15 cellular contexts compared by ENCODE assay signal in the genomic region with DNA sequence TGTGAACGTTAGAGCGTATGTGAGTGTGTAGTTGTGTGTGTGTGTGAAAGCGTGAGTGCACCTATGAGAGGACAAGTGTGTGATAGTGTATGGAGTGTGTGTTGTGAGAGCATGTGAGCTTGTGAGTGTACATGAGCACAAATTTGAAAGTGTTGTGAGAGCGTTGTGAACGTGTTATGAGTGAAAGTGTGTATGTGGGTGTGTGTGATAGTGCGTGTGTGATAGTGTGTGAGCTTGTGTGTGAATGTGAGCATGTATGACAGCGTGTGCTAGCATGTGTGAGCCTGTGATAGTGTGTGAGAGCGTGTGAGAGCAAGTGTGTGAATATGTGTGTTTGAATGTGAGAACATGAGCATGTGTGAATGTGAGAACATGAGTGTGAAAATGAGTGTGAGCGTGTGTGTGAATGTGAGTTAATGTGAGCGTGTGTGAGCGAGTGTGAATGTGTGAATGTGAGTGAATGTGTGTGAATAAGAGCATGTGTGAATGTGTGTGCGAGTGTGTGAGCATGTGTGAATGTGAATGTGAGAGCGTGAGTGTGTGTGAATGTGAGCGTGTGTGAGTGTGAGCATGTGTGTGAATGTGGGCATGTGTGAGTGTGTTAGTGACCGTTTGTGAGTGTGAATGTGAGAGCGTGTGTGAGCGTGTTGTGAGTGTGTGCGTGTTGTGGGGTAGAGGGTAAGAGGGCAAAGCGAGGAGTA. TPM values are rescaled to one million over a fixed set of nuclear protein-coding genes. Genes with fewer than 3 reads are reported as not detected.
DNase-seq lines count a peak whose midpoint lies in the region; ATAC-seq, FAIRE-seq and TF ChIP-seq lines count a peak whose summit lies in the region.
"Had no signal": no experiment of that assay in that cellular context is flagged by ENCODE, and none has a peak within 500 bp of the region (broad histone marks: within the 10 kb centered on the region; RNA-seq: fewer than 3 reads in every experiment).

No MANE protein-coding gene starts in this region.

- peak overlapping the region; percentile 42 for H2AK5ac ChIP-seq in neuronal stem cell (ENCODE audit: low read depth, low read length)

- H4K20me1 ChIP-seq in GM12878 (ENCODE audit: control insufficient read depth, insufficient read depth): no peaks in the 10 kb centered on the region

- peak overlapping the region; percentile 32 for H4K8ac ChIP-seq in neuronal stem cell (ENCODE audit: low read depth, low read length)

- in situ Hi-C loops in GM12878 (cut with MboI): no loop called here

- H3K27me3 ChIP-seq in GM12878 (replicated peaks in 1 of 2; ENCODE audit: control insufficient read depth in 2 of 2, insufficient read depth in 2 of 2, low read length in 1 of 2): no peaks in the 10 kb centered on the region
- H3K27me3 ChIP-seq in neuronal stem cell (ENCODE audit: control insufficient read depth in 3 of 3, insufficient read depth in 3 of 3, low read depth in 1 of 3, low read length in 3 of 3): no peaks in the 10 kb centered on the region
- no peaks in the 10 kb centered on the region for H3K27me3 ChIP-seq in gastroesophageal sphincter

- peak overlapping the region; percentile 11 for H3K14ac ChIP-seq in neuronal stem cell (ENCODE audit: low read length)

- peaks cover 8% of the 10 kb centered on the region; the same call in 1 of the 2 replicates for H3K4me1 ChIP-seq in GM12878 (ENCODE audit: control insufficient read depth, insufficient read depth, low read length)
- peaks cover 0 to 19% of the 10 kb centered on the region in 2 donors for H3K4me1 ChIP-seq in neuronal stem cell (ENCODE audit: control insufficient read depth in 2 of 2, insufficient read depth in 1 of 2, low read depth in 1 of 2, low read length in 2 of 2)
- H3K4me1 ChIP-seq in gastroesophageal sphincter: no peaks in the 10 kb centered on the region

- TF ChIP-seq POLR2A in GM12878 (IDR thresholded peaks at IDR 0.05; ENCODE audit: low read depth, low read length): no peak
- no peak for TF ChIP-seq POLR2A in gastroesophageal sphincter (IDR thresholded peaks at IDR 0.05)

- peak overlapping the region; percentile 34 for H3K23ac ChIP-seq in neuronal stem cell (ENCODE audit: low read depth, low read length, poor library complexity)

- no peak overlapping the region for H3K4me2 ChIP-seq in GM12878 (ENCODE audit: control insufficient read depth, insufficient read depth)
- no peak overlapping the region for H3K4me2 ChIP-seq in neuronal stem cell (ENCODE audit: insufficient read depth, low read length, poor library complexity, severe bottlenecking)
- H3K4me2 ChIP-seq: GM23338 had no signal

- SMC1A ChIA-PET in GM12878 (lab: Charles Lee; ENCODE audit: uncharacterized antibody, unreplicated experiment): interaction anchor here (1.5 kb wide), 1 partner anchor 10 kb away, joined by 3 read pairs; no protein-coding TSS in a partner anchor

- TF ChIP-seq CTCF in GM12878 (IDR thresholded peaks at IDR 0.05 in 2 of 3, conservative IDR thresholded peaks at IDR 0.05 in 1 of 3; ENCODE audit: control insufficient read depth in 2 of 3, extremely low read depth in 1 of 3, insufficient read depth in 1 of 3, low read depth in 3 of 3, low read length in 3 of 3): no peak
- no peak for TF ChIP-seq CTCF in gastroesophageal sphincter (IDR thresholded peaks at IDR 0.05)

- H3K36me3 ChIP-seq in GM12878 (ENCODE audit: control insufficient read depth in 2 of 2, insufficient read depth in 2 of 2, low read length in 1 of 2): peaks cover 2 to 11% of the 10 kb centered on the region in 2 experiments; a peak in 2 of 4 replicates
- peaks cover 8 to 10% of the 10 kb centered on the region in 2 donors for H3K36me3 ChIP-seq in neuronal stem cell (replicated peaks in 1 of 2; ENCODE audit: control insufficient read depth in 2 of 2, insufficient read depth in 2 of 2, low read length in 2 of 2)
- peaks cover 0 to 34% of the 10 kb centered on the region in 2 donors for H3K36me3 ChIP-seq in gastroesophageal sphincter

- DNase-seq in HEK293T (ENCODE audit: extremely low spot score): no peak
- no peak for DNase-seq in GM12878 (ENCODE audit: low read depth, low spot score)
- no peak for DNase-seq in neuronal stem cell (ENCODE audit: low spot score)
- no peak for DNase-seq in activated effector memory CD4-positive, alpha-beta T cell treated with anti-CD3 and anti-CD28 coated beads, Interleukin-2, amount 50 U/mL, for 16 hours
- DNase-seq in NCI-H1930 (lab: John Stamatoyannopoulos, UW): no peak
- DNase-seq in GDM1 (lab: John Stamatoyannopoulos, UW): no peak
- DNase-seq: CD8-positive, alpha-beta T cell; COR-L47; DND-41; GF-D8; H9; HFFc6; KBM-7 had no signal

- intact Hi-C loops in GM12878 (cut with micrococcal nuclease; ENCODE audit: unreplicated experiment): no loop called here

- no peak for TF ChIP-seq RAD21 in GM12878 (IDR thresholded peaks at IDR 0.05; ENCODE audit: insufficient read depth, low read depth, low read length)

- 93% methylated on average over 19 of the region's 19 CpGs for WGBS in GM12878 (ENCODE audit: insufficient coverage, insufficient replicate concordance, low lambda C conversion rate, missing lambda C conversion rate)
- 100% methylated on average over 7 to 17 of the region's 19 CpGs for WGBS in neuronal stem cell (ENCODE audit: extremely low coverage in 2 of 2, insufficient read length in 2 of 2, insufficient replicate concordance in 1 of 2), 2 donors
- WGBS in gastroesophageal sphincter (ENCODE audit: low coverage in 1 of 2), 2 donors: 85% methylated on average over 19 of the region's 19 CpGs

- TF ChIP-seq EP300 in GM12878 (IDR thresholded peaks at IDR 0.05; ENCODE audit: borderline replicate concordance in 1 of 2, control insufficient read depth in 1 of 2, low read depth in 2 of 2, low read length in 2 of 2): no peak
- TF ChIP-seq EP300 in gastroesophageal sphincter (IDR thresholded peaks at IDR 0.05): no peak

- H3K9me3 ChIP-seq in GM12878 (replicated peaks; ENCODE audit: control insufficient read depth, insufficient read depth, low read length) (no peaks in the 10 kb centered on the region; the same call in 1 of the 3 replicates), neuronal stem cell (replicated peaks in 1 of 2; ENCODE audit: control insufficient read depth in 2 of 2, insufficient read depth in 1 of 2, low read depth in 1 of 2, low read length in 2 of 2) (peaks cover 11 to 13% of the 10 kb centered on the region in 2 donors), gastroesophageal sphincter (no peaks in the 10 kb centered on the region)

- H3K79me1 ChIP-seq in neuronal stem cell (ENCODE audit: low read depth, low read length): peaks cover 3% of the 10 kb centered on the region

- H2BK12ac ChIP-seq in neuronal stem cell (ENCODE audit: low read length): peak overlapping the region; percentile 91

- H2AFZ ChIP-seq in GM12878 (ENCODE audit: control insufficient read depth, low read depth, low read length): no peak overlapping the region
- H2AFZ ChIP-seq in neuronal stem cell (ENCODE audit: low read length): no peak overlapping the region
- H2AFZ ChIP-seq: GM23338 had no signal

- no peak overlapping the region for H3K4me3 ChIP-seq in GM12878
- H3K4me3 ChIP-seq in neuronal stem cell (ENCODE audit: low read length in 2 of 2): peak overlapping the region in 1 of 2 donors; percentile 40
- no peak overlapping the region for H3K4me3 ChIP-seq in gastroesophageal sphincter
- H3K4me3 ChIP-seq: GM23338 had no signal

- H3K18ac ChIP-seq in neuronal stem cell (ENCODE audit: low read length): peak overlapping the region; percentile 76

- peak overlapping the region; percentile 11 for H2BK15ac ChIP-seq in neuronal stem cell (ENCODE audit: low read length)

- no peak overlapping the region for H3K27ac ChIP-seq in GM12878 (ENCODE audit: control insufficient read depth, insufficient read depth)
- H3K27ac ChIP-seq in neuronal stem cell (replicated peaks; ENCODE audit: low read length): peak overlapping the region; percentile 69
- no peak overlapping the region for H3K27ac ChIP-seq in gastroesophageal sphincter

- no peak overlapping the region for H3K9ac ChIP-seq in GM12878 (ENCODE audit: control insufficient read depth, insufficient read depth, low read length)
- H3K9ac ChIP-seq in neuronal stem cell (ENCODE audit: low read depth, low read length, poor library complexity): peak overlapping the region; percentile 38

- RAD21 ChIA-PET in GM12878 (lab: Charles Lee; ENCODE audit: unreplicated experiment): no interaction called here

- peaks cover 11% of the 10 kb centered on the region for H3K79me2 ChIP-seq in GM12878 (ENCODE audit: control insufficient read depth, insufficient read depth, low read length)

- POLR2A ChIA-PET in HEK293T (lab: Yijun Ruan, JAX) (no interaction called here), GM12878 (lab: Charles Lee) (interaction anchor here (0.6 to 1.0 kb wide), 2 partner anchors 7 to 32 kb away, joined by 4 read pairs; no protein-coding TSS in a partner anchor)

- H3K4ac ChIP-seq in neuronal stem cell (ENCODE audit: low read length): no peak overlapping the region

- CTCF ChIA-PET in HEK293T (lab: Yijun Ruan, JAX) (no interaction called here), GM12878 (lab: Yijun Ruan, JAX) (no interaction called here)

- peak overlapping the region; percentile 46 for H2BK5ac ChIP-seq in neuronal stem cell (ENCODE audit: low read length)

- no peak overlapping the region for H4K91ac ChIP-seq in neuronal stem cell (ENCODE audit: low read depth, low read length, poor library complexity)

- FAIRE-seq in GM12878 (lab: Jason Lieb, UNC): no peak

- no TSS peak for BruUV-seq in GM12878 (replicated peaks; lab: Mats Ljungman, UMichigan)

- ATAC-seq in GM12878 (no peak), gastroesophageal sphincter (no peak)
- ATAC-seq: CD8-positive, alpha-beta T cell; GM23338 had no signal

- H2BK120ac ChIP-seq in neuronal stem cell (ENCODE audit: low read depth, low read length): no peak overlapping the region

RNA-seq across cellular contexts. Expression of a gene that starts 25.0 kb away (rescaled TPM):
- 11.1 and 12.0 TPM in 2 replicates for total RNA-seq in GM12878 (2013; cell fraction: nucleolus; rRNA removed)
- total RNA-seq in GM12878 (2014; rRNA removed): 21.3 and 26.6 TPM in 2 replicates
- total RNA-seq in GM12878 (2014; rRNA removed; fragmentation: Illumina TruSeq; extraction: Trizol): 23.5 and 24.7 TPM in 2 replicates
- total RNA-seq in GM12878 (2021): 21.7 and 22.5 TPM in 2 replicates
- 25.6 TPM for polyA plus RNA-seq in GM12878 (2011; ENCODE audit: low read depth)
- polyA plus RNA-seq in GM12878 (2011; rRNA removed): 39.9 and 58.5 TPM in 2 replicates
- 23.2 and 27.7 TPM in 2 replicates for polyA plus RNA-seq in GM12878 (2011; cell fraction: cytosol; rRNA removed)
- 12.5 and 12.6 TPM in 2 replicates for polyA plus RNA-seq in GM12878 (2011; cell fraction: nucleus; rRNA removed)
- polyA plus RNA-seq in GM12878 (2012): 33.2 and 42.0 TPM in 2 replicates
- polyA plus RNA-seq in GM12878 (2014; fragmentation: Illumina TruSeq; extraction: Trizol): 36.6 and 40.7 TPM in 2 replicates
- polyA plus RNA-seq in GM12878 (2014; fragmentation: Nextera tagmentation; extraction: Ambion mirVana): 10 to 100 TPM in 1 of 2 experiments, 1 to 10 TPM in 1; 8.3 to 15.9 TPM
- 18.6 and 23.6 TPM in 2 replicates for polyA plus RNA-seq in GM12878 (2014; rRNA removed)
- polyA plus RNA-seq in GM12878 (2016; fragmentation: Nextera tagmentation; extraction: Ambion mirVana): 10 to 100 TPM; 47.6 to 54.0 TPM
- polyA minus RNA-seq in GM12878 (2011; rRNA and poly(A)+ RNA removed): 14.6 and 17.8 TPM in 2 replicates
- polyA minus RNA-seq in GM12878 (2011; cell fraction: cytosol; rRNA and poly(A)+ RNA removed): 7.1 and 10.8 TPM in 2 replicates
- polyA minus RNA-seq in GM12878 (2011; cell fraction: nucleus; rRNA and poly(A)+ RNA removed): 3.9 and 6.3 TPM in 2 replicates
- polyA plus RNA-seq in neuronal stem cell (2013, experiment 1 of 2): 43.4 TPM
- polyA plus RNA-seq in neuronal stem cell (2013, experiment 2 of 2): 44.2 TPM
- total RNA-seq in gastroesophageal sphincter: 10 to 100 TPM; 35.5 to 56.6 (median 53.4) TPM

RNA-seq across cellular contexts. Expression of a gene that starts 54.5 kb away (rescaled TPM):
- 24.6 and 27.0 TPM in 2 replicates for total RNA-seq in GM12878 (2013; cell fraction: nucleolus; rRNA removed)
- 17.2 and 18.0 TPM in 2 replicates for total RNA-seq in GM12878 (2014; rRNA removed)
- total RNA-seq in GM12878 (2014; rRNA removed; fragmentation: Illumina TruSeq; extraction: Trizol): 7.3 and 7.6 TPM in 2 replicates
- total RNA-seq in GM12878 (2021): 19.7 and 20.9 TPM in 2 replicates
- polyA plus RNA-seq in GM12878 (2011; ENCODE audit: low read depth): 7.1 TPM
- polyA plus RNA-seq in GM12878 (2011; rRNA removed): 5.5 and 8.7 TPM in 2 replicates
- 9.9 and 12.3 TPM in 2 replicates for polyA plus RNA-seq in GM12878 (2011; cell fraction: cytosol; rRNA removed)
- 20.8 and 23.2 TPM in 2 replicates for polyA plus RNA-seq in GM12878 (2011; cell fraction: nucleus; rRNA removed)
- polyA plus RNA-seq in GM12878 (2012): 10.4 and 13.4 TPM in 2 replicates
- 18.1 and 19.4 TPM in 2 replicates for polyA plus RNA-seq in GM12878 (2014; fragmentation: Illumina TruSeq; extraction: Trizol)
- 1 to 10 TPM; 2.4 to 3.2 TPM for polyA plus RNA-seq in GM12878 (2014; fragmentation: Nextera tagmentation; extraction: Ambion mirVana)
- 12.5 and 14.1 TPM in 2 replicates for polyA plus RNA-seq in GM12878 (2014; rRNA removed)
- 10 to 100 TPM; 16.5 to 17.5 TPM for polyA plus RNA-seq in GM12878 (2016; fragmentation: Nextera tagmentation; extraction: Ambion mirVana)
- polyA minus RNA-seq in GM12878 (2011; rRNA and poly(A)+ RNA removed): 10.8 and 12.3 TPM in 2 replicates
- polyA minus RNA-seq in GM12878 (2011; cell fraction: cytosol; rRNA and poly(A)+ RNA removed): 4.2 and 4.3 TPM in 2 replicates
- 14.5 and 25.3 TPM in 2 replicates for polyA minus RNA-seq in GM12878 (2011; cell fraction: nucleus; rRNA and poly(A)+ RNA removed)
- polyA plus RNA-seq in neuronal stem cell (2013, experiment 1 of 2): 14.5 TPM
- 14.5 TPM for polyA plus RNA-seq in neuronal stem cell (2013, experiment 2 of 2)
- total RNA-seq in gastroesophageal sphincter: 10 to 100 TPM; 22.8 to 28.9 (median 25.3) TPM
